ENCODE assay signal across 22 cellular contexts in the genomic region with DNA sequence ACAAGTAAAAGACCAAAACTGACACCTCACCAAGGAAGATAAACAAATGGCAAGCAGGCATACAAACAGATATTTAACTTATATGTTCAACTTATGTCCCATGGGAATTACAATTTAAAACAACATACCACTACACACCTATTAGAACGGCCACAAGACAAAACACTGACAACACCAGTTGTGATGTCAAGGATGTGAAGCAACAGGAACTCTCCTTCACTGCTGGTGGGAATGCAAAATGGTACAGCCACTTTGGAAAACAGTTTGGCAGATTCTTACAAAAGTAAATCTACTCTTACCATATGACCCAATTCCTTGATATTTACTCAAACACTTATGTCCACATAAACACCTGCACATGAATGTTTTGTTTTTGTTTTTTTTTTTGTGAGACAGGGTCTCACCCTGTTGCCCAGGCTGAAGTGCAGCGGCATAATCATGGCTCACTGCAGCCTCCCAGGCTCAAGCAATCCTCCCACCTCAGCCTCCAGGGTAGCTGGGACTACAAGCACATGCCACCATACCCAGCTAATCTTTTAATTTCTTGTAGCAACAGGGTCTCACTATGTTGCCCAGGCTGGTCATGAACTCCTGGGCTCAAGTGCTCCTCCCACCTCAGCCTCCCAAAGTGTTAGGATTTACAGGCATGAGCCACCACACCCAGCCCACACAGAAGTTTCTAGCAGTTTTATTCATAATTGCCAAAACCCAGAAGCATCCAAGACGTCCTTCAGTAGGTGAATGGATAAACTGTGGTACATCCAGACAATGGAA. TPM values are rescaled to one million over a fixed set of nuclear protein-coding genes. Genes with fewer than 3 reads are reported as not detected.
A peak's percentile ranks its signal among the peaks of the same experiment; 100 is the strongest.
DNase-seq lines count a peak whose midpoint lies in the region; ATAC-seq and TF ChIP-seq lines count a peak whose summit lies in the region.
"Had no signal": no experiment of that assay in that cellular context is flagged by ENCODE, and none has a peak within 500 bp of the region (broad histone marks: within the 10 kb centered on the region; RNA-seq: fewer than 3 reads in every experiment).

No MANE protein-coding gene starts in this region.

- H3K36me3 Mint-ChIP-seq in osteocyte (ENCODE audit: unreplicated experiment) = peaks cover 29% of the 10 kb centered on the region

- no peak overlapping the region for H2AFZ ChIP-seq in Karpas-422 (ENCODE audit: low read length)

- ATAC-seq in HG03280 (IDR thresholded peaks at IDR 0.05; ENCODE audit: unreplicated experiment) (no peak), HG02588 (IDR thresholded peaks at IDR 0.05; ENCODE audit: unreplicated experiment) (no peak)
- ATAC-seq: gastrocnemius medialis, Right ventricle myocardium inferior had no signal

- H3K4me1 Mint-ChIP-seq in osteocyte (ENCODE audit: unreplicated experiment) = peaks cover 45% of the 10 kb centered on the region

- DNase-seq in NCI-H748 (lab: John Stamatoyannopoulos, UW; ENCODE audit: unreplicated experiment) = peak; percentile 3
- no peak for DNase-seq in NCI-H748 treated with DMSO at 0.1 percent for 48 hours (lab: John Stamatoyannopoulos, UW)
- DNase-seq in Karpas-422 = no peak
- DNase-seq in fibroblast of gingiva (ENCODE audit: low read depth) = peak; percentile 44
- DNase-seq in osteocyte (ENCODE audit: extremely low spot score, unreplicated experiment) = no peak
- no peak for DNase-seq in cerebellar nuclear complex (lab: John Stamatoyannopoulos, UW)
- DNase-seq: 8988T; activated CD4-positive, alpha-beta T cell treated with anti-CD3 and anti-CD28 coated beads, Interleukin-2, amount 10 ng/mL, durations not matched to agents 7 days and 5 days; activated CD8-positive, alpha-beta memory T cell treated with anti-CD3 and anti-CD28 coated beads, Interleukin-2, amount 50 U/mL, for 4 hours; adrenal gland; gastrocnemius medialis; mammary epithelial cell; NCI-H1417 treated with DMSO at 0.1 percent for 48 hours; NCI-H526; sigmoid colon; uterus had no signal

- H3K9me2 ChIP-seq in Karpas-422 (replicated peaks; ENCODE audit: insufficient read depth, low read length) = no peaks in the 10 kb centered on the region

- peaks cover 87% of the 10 kb centered on the region for H3K79me2 ChIP-seq in Karpas-422 (ENCODE audit: low read length)

- peaks cover 4% of the 10 kb centered on the region for H3K36me3 ChIP-seq in Karpas-422 (ENCODE audit: insufficient read depth, low read length)
- H3K36me3 ChIP-seq: adrenal gland, breast epithelium, sigmoid colon, uterus had no signal

- TF ChIP-seq CTCF in osteocyte (IDR thresholded peaks at IDR 0.05) = no peak

- peaks cover 44% of the 10 kb centered on the region for H3K4me1 ChIP-seq in Karpas-422 (ENCODE audit: low read length)
- H3K4me1 ChIP-seq: breast epithelium, sigmoid colon, uterus had no signal

- H3K9me3 ChIP-seq in Karpas-422 (ENCODE audit: low read length) = no peaks in the 10 kb centered on the region
- H3K9me3 ChIP-seq: adrenal gland, breast epithelium, gastrocnemius medialis, sigmoid colon, suprapubic skin, uterus had no signal

- no peaks in the 10 kb centered on the region for H3K27me3 Mint-ChIP-seq in osteocyte (ENCODE audit: unreplicated experiment)
- H3K27me3 Mint-ChIP-seq: activated CD4-positive, alpha-beta T cell treated with anti-CD3 and anti-CD28 coated beads, Interleukin-2, amount 10 ng/mL, durations not matched to agents 7 days and 5 days; dendritic cell treated with granulocyte-macrophage colony-stimulating factor and Interleukin-4, amounts not matched to agents 40 ng/mL and 50 ng/mL, for 4 days had no signal

- no peaks in the 10 kb centered on the region for H3K27me3 ChIP-seq in Karpas-422 (ENCODE audit: low read length)
- H3K27me3 ChIP-seq: adrenal gland, breast epithelium, gastrocnemius medialis, sigmoid colon, suprapubic skin, uterus had no signal

- no peaks in the 10 kb centered on the region for H3K9me3 Mint-ChIP-seq in osteocyte (ENCODE audit: unreplicated experiment)
- H3K9me3 Mint-ChIP-seq: activated CD4-positive, alpha-beta T cell treated with anti-CD3 and anti-CD28 coated beads, Interleukin-2, amount 10 ng/mL, durations not matched to agents 7 days and 5 days; dendritic cell treated with granulocyte-macrophage colony-stimulating factor and Interleukin-4, amounts not matched to agents 40 ng/mL and 50 ng/mL, for 4 days had no signal

- no peak overlapping the region for H3K9ac ChIP-seq in Karpas-422 (ENCODE audit: low read length)

- H3K4me3 ChIP-seq in Karpas-422 (ENCODE audit: low read length) = no peak overlapping the region
- H3K4me3 ChIP-seq: adrenal gland, breast epithelium, gastrocnemius medialis, sigmoid colon, suprapubic skin, uterus had no signal

- peak overlapping the region; percentile 36; the same call in 1 of the 2 replicates for H3K27ac ChIP-seq in Karpas-422 (ENCODE audit: low read length)
- H3K27ac ChIP-seq: adrenal gland, breast epithelium, gastrocnemius medialis, sigmoid colon, suprapubic skin, uterus had no signal

- H3K27ac Mint-ChIP-seq in osteocyte (ENCODE audit: unreplicated experiment) = peak overlapping the region; percentile 9
- H3K27ac Mint-ChIP-seq: activated CD4-positive, alpha-beta T cell treated with anti-CD3 and anti-CD28 coated beads, Interleukin-2, amount 10 ng/mL, durations not matched to agents 7 days and 5 days; dendritic cell treated with granulocyte-macrophage colony-stimulating factor and Interleukin-4, amounts not matched to agents 40 ng/mL and 50 ng/mL, for 4 days had no signal

- H3K4me2 ChIP-seq in Karpas-422 (ENCODE audit: low read depth, low read length, poor library complexity, severe bottlenecking) = peak overlapping the region; percentile 40

- no peak overlapping the region for H3K4me3 Mint-ChIP-seq in osteocyte (ENCODE audit: unreplicated experiment)
- H3K4me3 Mint-ChIP-seq: activated CD4-positive, alpha-beta T cell treated with anti-CD3 and anti-CD28 coated beads, Interleukin-2, amount 10 ng/mL, durations not matched to agents 7 days and 5 days; dendritic cell treated with granulocyte-macrophage colony-stimulating factor and Interleukin-4, amounts not matched to agents 40 ng/mL and 50 ng/mL, for 4 days had no signal

- no peaks in the 10 kb centered on the region for H4K20me1 ChIP-seq in Karpas-422 (ENCODE audit: insufficient read depth, low read depth, low read length)

RNA-seq across cellular contexts. Expression of a gene that starts 27.3 kb away (rescaled TPM):
- 54.1 and 99.9 TPM in 2 replicates for total RNA-seq in Karpas-422 (2014; rRNA removed; shearing (Covaris generic); ENCODE audit: low replicate concordance)
- total RNA-seq in osteocyte = 57.0 and 59.4 TPM in 2 replicates

Comparison
In these comparisons a context has a peak if more than half of its experiments do, and no peak if none do; other contexts are left out.
1. DNase-seq: peak in NCI-H748 (single experiment) and fibroblast of gingiva (single experiment); none in NCI-H748 treated with DMSO at 0.1 percent for 48 hours (single experiment), Karpas-422 (single experiment), osteocyte (single experiment) and cerebellar nuclear complex (0 of 2).